ENCODE assay signal across 1 cellular context in genomic region chr13:25675060-25675459, GRCh38.
TF ChIP-seq lines count a peak whose summit lies in the region.

No MANE protein-coding gene starts in this region.

TF ChIP-seq in GM23338, 12 proteins besides CTCF, POLR2A, EP300 and RAD21 (continued from another document):
- TF ChIP-seq, protein P1, sequence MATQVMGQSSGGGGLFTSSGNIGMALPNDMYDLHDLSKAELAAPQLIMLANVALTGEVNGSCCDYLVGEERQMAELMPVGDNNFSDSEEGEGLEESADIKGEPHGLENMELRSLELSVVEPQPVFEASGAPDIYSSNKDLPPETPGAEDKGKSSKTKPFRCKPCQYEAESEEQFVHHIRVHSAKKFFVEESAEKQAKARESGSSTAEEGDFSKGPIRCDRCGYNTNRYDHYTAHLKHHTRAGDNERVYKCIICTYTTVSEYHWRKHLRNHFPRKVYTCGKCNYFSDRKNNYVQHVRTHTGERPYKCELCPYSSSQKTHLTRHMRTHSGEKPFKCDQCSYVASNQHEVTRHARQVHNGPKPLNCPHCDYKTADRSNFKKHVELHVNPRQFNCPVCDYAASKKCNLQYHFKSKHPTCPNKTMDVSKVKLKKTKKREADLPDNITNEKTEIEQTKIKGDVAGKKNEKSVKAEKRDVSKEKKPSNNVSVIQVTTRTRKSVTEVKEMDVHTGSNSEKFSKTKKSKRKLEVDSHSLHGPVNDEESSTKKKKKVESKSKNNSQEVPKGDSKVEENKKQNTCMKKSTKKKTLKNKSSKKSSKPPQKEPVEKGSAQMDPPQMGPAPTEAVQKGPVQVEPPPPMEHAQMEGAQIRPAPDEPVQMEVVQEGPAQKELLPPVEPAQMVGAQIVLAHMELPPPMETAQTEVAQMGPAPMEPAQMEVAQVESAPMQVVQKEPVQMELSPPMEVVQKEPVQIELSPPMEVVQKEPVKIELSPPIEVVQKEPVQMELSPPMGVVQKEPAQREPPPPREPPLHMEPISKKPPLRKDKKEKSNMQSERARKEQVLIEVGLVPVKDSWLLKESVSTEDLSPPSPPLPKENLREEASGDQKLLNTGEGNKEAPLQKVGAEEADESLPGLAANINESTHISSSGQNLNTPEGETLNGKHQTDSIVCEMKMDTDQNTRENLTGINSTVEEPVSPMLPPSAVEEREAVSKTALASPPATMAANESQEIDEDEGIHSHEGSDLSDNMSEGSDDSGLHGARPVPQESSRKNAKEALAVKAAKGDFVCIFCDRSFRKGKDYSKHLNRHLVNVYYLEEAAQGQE (IDR thresholded peaks at IDR 0.05; ENCODE audit: unreplicated experiment): no peak
- no peak for TF ChIP-seq ZNF331 (CRISPR knock-in tag; IDR thresholded peaks at IDR 0.05; ENCODE audit: low read depth)
- no peak for TF ChIP-seq STAT1 (IDR thresholded peaks at IDR 0.05; ENCODE audit: unreplicated experiment)
- TF ChIP-seq, protein P2, sequence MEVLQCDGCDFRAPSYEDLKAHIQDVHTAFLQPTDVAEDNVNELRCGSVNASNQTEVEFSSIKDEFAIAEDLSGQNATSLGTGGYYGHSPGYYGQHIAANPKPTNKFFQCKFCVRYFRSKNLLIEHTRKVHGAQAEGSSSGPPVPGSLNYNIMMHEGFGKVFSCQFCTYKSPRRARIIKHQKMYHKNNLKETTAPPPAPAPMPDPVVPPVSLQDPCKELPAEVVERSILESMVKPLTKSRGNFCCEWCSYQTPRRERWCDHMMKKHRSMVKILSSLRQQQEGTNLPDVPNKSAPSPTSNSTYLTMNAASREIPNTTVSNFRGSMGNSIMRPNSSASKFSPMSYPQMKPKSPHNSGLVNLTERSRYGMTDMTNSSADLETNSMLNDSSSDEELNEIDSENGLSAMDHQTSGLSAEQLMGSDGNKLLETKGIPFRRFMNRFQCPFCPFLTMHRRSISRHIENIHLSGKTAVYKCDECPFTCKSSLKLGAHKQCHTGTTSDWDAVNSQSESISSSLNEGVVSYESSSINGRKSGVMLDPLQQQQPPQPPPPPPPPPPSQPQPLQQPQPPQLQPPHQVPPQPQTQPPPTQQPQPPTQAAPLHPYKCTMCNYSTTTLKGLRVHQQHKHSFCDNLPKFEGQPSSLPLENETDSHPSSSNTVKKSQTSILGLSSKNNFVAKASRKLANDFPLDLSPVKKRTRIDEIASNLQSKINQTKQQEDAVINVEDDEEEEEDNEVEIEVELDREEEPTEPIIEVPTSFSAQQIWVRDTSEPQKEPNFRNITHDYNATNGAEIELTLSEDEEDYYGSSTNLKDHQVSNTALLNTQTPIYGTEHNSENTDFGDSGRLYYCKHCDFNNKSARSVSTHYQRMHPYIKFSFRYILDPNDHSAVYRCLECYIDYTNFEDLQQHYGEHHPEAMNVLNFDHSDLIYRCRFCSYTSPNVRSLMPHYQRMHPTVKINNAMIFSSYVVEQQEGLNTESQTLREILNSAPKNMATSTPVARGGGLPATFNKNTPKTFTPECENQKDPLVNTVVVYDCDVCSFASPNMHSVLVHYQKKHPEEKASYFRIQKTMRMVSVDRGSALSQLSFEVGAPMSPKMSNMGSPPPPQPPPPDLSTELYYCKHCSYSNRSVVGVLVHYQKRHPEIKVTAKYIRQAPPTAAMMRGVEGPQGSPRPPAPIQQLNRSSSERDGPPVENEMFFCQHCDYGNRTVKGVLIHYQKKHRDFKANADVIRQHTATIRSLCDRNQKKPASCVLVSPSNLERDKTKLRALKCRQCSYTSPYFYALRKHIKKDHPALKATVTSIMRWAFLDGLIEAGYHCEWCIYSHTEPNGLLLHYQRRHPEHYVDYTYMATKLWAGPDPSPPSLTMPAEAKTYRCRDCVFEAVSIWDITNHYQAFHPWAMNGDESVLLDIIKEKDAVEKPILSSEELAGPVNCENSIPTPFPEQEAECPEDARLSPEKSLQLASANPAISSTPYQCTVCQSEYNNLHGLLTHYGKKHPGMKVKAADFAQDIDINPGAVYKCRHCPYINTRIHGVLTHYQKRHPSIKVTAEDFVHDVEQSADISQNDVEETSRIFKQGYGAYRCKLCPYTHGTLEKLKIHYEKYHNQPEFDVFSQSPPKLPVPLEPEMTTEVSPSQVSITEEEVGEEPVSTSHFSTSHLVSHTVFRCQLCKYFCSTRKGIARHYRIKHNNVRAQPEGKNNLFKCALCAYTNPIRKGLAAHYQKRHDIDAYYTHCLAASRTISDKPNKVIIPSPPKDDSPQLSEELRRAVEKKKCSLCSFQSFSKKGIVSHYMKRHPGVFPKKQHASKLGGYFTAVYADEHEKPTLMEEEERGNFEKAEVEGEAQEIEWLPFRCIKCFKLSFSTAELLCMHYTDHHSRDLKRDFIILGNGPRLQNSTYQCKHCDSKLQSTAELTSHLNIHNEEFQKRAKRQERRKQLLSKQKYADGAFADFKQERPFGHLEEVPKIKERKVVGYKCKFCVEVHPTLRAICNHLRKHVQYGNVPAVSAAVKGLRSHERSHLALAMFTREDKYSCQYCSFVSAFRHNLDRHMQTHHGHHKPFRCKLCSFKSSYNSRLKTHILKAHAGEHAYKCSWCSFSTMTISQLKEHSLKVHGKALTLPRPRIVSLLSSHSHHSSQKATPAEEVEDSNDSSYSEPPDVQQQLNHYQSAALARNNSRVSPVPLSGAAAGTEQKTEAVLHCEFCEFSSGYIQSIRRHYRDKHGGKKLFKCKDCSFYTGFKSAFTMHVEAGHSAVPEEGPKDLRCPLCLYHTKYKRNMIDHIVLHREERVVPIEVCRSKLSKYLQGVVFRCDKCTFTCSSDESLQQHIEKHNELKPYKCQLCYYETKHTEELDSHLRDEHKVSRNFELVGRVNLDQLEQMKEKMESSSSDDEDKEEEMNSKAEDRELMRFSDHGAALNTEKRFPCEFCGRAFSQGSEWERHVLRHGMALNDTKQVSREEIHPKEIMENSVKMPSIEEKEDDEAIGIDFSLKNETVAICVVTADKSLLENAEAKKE (CRISPR knock-in tag; IDR thresholded peaks at IDR 0.05): no peak
- no peak for TF ChIP-seq NANOG (IDR thresholded peaks at IDR 0.05; ENCODE audit: borderline replicate concordance)
- TF ChIP-seq EZH2phosphoT487 (IDR thresholded peaks at IDR 0.05; ENCODE audit: unreplicated experiment): no peak
- no peak for TF ChIP-seq POLR2AphosphoS5 (IDR thresholded peaks at IDR 0.05; ENCODE audit: low read depth)
- no peak for TF ChIP-seq ZNF114 (CRISPR knock-in tag; IDR thresholded peaks at IDR 0.05)
